27 cellular contexts compared by ENCODE assay signal in the genomic region with DNA sequence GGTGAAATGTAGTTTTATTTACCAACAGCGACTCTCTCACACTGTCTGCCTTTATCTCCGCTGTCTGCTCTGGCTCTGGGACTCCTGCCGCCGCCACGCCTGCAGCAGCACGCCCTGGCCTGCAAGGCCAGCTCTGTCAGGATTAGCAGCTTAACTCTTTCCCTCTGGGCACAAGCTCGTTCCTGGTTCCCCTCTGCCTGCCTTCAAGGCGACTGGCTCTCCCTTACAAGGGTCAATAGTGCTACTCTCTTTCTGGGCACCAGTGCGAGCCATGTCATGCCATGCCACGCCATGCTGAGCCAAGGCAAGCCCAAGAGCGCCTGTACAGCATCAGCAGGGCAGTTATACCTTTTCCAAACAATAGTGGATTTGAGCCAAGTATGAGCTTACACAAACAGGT. TPM values are rescaled to one million over a fixed set of nuclear protein-coding genes. Genes with fewer than 3 reads are reported as not detected.
DNase-seq lines count a peak whose midpoint lies in the region; ATAC-seq, FAIRE-seq and TF ChIP-seq lines count a peak whose summit lies in the region.
"Had no signal": no experiment of that assay in that cellular context is flagged by ENCODE, and none has a peak within 500 bp of the region (broad histone marks: within the 10 kb centered on the region; RNA-seq: fewer than 3 reads in every experiment).

No MANE protein-coding gene starts in this region.

- H4K8ac ChIP-seq in H1 (ENCODE audit: extremely low read depth, insufficient read depth, low read length) (no peak overlapping the region), mesendoderm (ENCODE audit: low read depth, low read length) (no peak overlapping the region)

- no peak overlapping the region for H2BK120ac ChIP-seq in H1 (replicated peaks; ENCODE audit: low read depth, low read length)
- no peak overlapping the region for H2BK120ac ChIP-seq in mesendoderm (ENCODE audit: low read depth, low read length)

- H3K9me3 ChIP-seq in H1 (ENCODE audit: insufficient read depth in 2 of 2, low read depth in 1 of 2, low read length in 1 of 2) (no peaks in the 10 kb centered on the region), suprapubic skin (no peaks in the 10 kb centered on the region)
- H3K9me3 ChIP-seq: body of pancreas, colonic mucosa, upper lobe of left lung had no signal

- 78% methylated on average over 11 of the region's 11 CpGs; no CpG with 5 or more reads in 1 of the 2 experiments for WGBS in H1 (ENCODE audit: extremely low coverage in 1 of 2, insufficient coverage in 1 of 2, insufficient read length in 1 of 2, insufficient replicate concordance in 2 of 2, low coverage in 1 of 2, low lambda C conversion rate in 2 of 2, missing lambda C conversion rate in 1 of 2), 2 experiments
- WGBS in mesendoderm (ENCODE audit: extremely low coverage, insufficient coverage, low lambda C conversion rate): no CpG with 5 or more reads among the region's 11 CpGs
- 50% methylated on average over 11 of the region's 11 CpGs for WGBS in suprapubic skin

- no peak for FAIRE-seq in H1 (lab: Jason Lieb, UNC)
- FAIRE-seq: A204.1, TTC549 had no signal

- no peaks in the 10 kb centered on the region for H4K20me1 ChIP-seq in H1 (replicated peaks in 1 of 2; ENCODE audit: control insufficient read depth in 1 of 2, insufficient read depth in 2 of 2, low read length in 2 of 2)

- H2AFZ ChIP-seq in H1 (ENCODE audit: low read length): 0 out of 2 replicates have a peak overlapping the region, but pooled peaks have one; percentile 17

- H3K27me3 ChIP-seq in H1 (replicated peaks in 1 of 4; ENCODE audit: control insufficient read depth in 3 of 4, extremely low read depth in 1 of 4, insufficient read depth in 3 of 4, low read length in 3 of 4) (no peaks in the 10 kb centered on the region), mesendoderm (ENCODE audit: insufficient read depth, low read length, poor library complexity) (no peaks in the 10 kb centered on the region), suprapubic skin (no peaks in the 10 kb centered on the region)
- H3K27me3 ChIP-seq: body of pancreas, colonic mucosa, upper lobe of left lung had no signal

- no peak overlapping the region for H3K23ac ChIP-seq in H1 (ENCODE audit: insufficient read length)
- no peak overlapping the region for H3K23ac ChIP-seq in mesendoderm (ENCODE audit: low read length)

- H3K27ac ChIP-seq in H1 (ENCODE audit: low read depth, low read length): no peak overlapping the region
- H3K27ac ChIP-seq in mesendoderm (ENCODE audit: low read depth, low read length): no peak overlapping the region
- H3K27ac ChIP-seq in suprapubic skin: peak overlapping the region; percentile 94
- H3K27ac ChIP-seq: body of pancreas, colonic mucosa, upper lobe of left lung had no signal

- H3K4me3 Mint-ChIP-seq in activated naive CD8-positive, alpha-beta T cell: no peak overlapping the region
- H3K4me3 Mint-ChIP-seq in activated naive CD8-positive, alpha-beta T cell treated with anti-CD3 and anti-CD28 coated beads, Interleukin-2, amount 50 U/mL, for 24 hours: no peak overlapping the region
- H3K4me3 Mint-ChIP-seq: activated CD4-positive, alpha-beta T cell treated with anti-CD3 and anti-CD28 coated beads for 36 hours; activated naive CD8-positive, alpha-beta T cell treated with anti-CD3 and anti-CD28 coated beads, Interleukin-2, amount 10 ng/mL, durations not matched to agents 7 days and 5 days; memory B cell; naive thymus-derived CD8-positive, alpha-beta T cell had no signal

- H3K36me3 Mint-ChIP-seq in activated naive CD8-positive, alpha-beta T cell: peaks cover 2% of the 10 kb centered on the region
- H3K36me3 Mint-ChIP-seq in activated naive CD8-positive, alpha-beta T cell treated with anti-CD3 and anti-CD28 coated beads, Interleukin-2, amount 50 U/mL, for 24 hours (ENCODE audit: low read depth): no peaks in the 10 kb centered on the region
- H3K36me3 Mint-ChIP-seq: memory B cell; naive thymus-derived CD8-positive, alpha-beta T cell had no signal

- no peak overlapping the region for H3K14ac ChIP-seq in H1 (ENCODE audit: insufficient read length)

- H3K18ac ChIP-seq in H1 (ENCODE audit: extremely low read depth, low read length): no peak overlapping the region
- no peak overlapping the region for H3K18ac ChIP-seq in mesendoderm (ENCODE audit: low read length)

- no peak overlapping the region for H3K4me2 ChIP-seq in H1 (ENCODE audit: insufficient read depth in 1 of 2, low read depth in 2 of 2, low read length in 2 of 2)
- no peak overlapping the region for H3K4me2 ChIP-seq in mesendoderm (ENCODE audit: low read length)

- TF ChIP-seq RAD21 in H1 (IDR thresholded peaks at IDR 0.05 in 1 of 2, conservative IDR thresholded peaks at IDR 0.05 in 1 of 2; ENCODE audit: low read depth in 2 of 2, low read length in 2 of 2): no peak

- POLR2A ChIA-PET in H1 (lab: Charles Lee; ENCODE audit: partially characterized antibody): interaction anchor here (1.2 kb wide), 1 partner anchor 37 kb away, joined by 5 read pairs; no protein-coding TSS in a partner anchor

- H4K5ac ChIP-seq in H1 (ENCODE audit: insufficient read length, low read depth, low read length): no peak overlapping the region
- H4K5ac ChIP-seq in mesendoderm (ENCODE audit: low read length): no peak overlapping the region

- peaks cover 25% of the 10 kb centered on the region for H3K4me1 Mint-ChIP-seq in activated naive CD8-positive, alpha-beta T cell (ENCODE audit: low read depth)
- peaks cover 24% of the 10 kb centered on the region for H3K4me1 Mint-ChIP-seq in activated naive CD8-positive, alpha-beta T cell treated with anti-CD3 and anti-CD28 coated beads, Interleukin-2, amount 50 U/mL, for 24 hours

- H2BK20ac ChIP-seq in H1 (ENCODE audit: low read length): no peak overlapping the region

- H3K79me1 ChIP-seq in H1 (ENCODE audit: low read depth, low read length): no peaks in the 10 kb centered on the region
- no peaks in the 10 kb centered on the region for H3K79me1 ChIP-seq in mesendoderm (ENCODE audit: low read length)

- peaks cover 0 to 6% (median 2%) of the 10 kb centered on the region in 4 experiments; a peak in 2 of 7 replicates for H3K4me1 ChIP-seq in H1 (replicated peaks in 1 of 4; ENCODE audit: control insufficient read depth in 3 of 4, insufficient read depth in 4 of 4, low read length in 3 of 4)
- peaks cover 2% of the 10 kb centered on the region for H3K4me1 ChIP-seq in mesendoderm (ENCODE audit: control insufficient read depth, low read depth, low read length)
- H3K4me1 ChIP-seq in suprapubic skin: peaks cover 28% of the 10 kb centered on the region
- H3K4me1 ChIP-seq: body of pancreas, colonic mucosa had no signal

- TF ChIP-seq EP300 in H1 (IDR thresholded peaks at IDR 0.05; ENCODE audit: borderline replicate concordance in 1 of 2, low read depth in 2 of 2, low read length in 2 of 2) (no peak), suprapubic skin (IDR thresholded peaks at IDR 0.05) (no peak)

- H3K79me2 ChIP-seq in H1 (ENCODE audit: control insufficient read depth in 1 of 2, insufficient read depth in 2 of 2, low read length in 2 of 2) (no peaks in the 10 kb centered on the region), mesendoderm (ENCODE audit: control insufficient read depth, insufficient read depth, low read length) (no peaks in the 10 kb centered on the region)

- no peak for TF ChIP-seq POLR2A in H1 (IDR thresholded peaks at IDR 0.05; ENCODE audit: control extremely low read depth in 1 of 2, low read depth in 2 of 2, low read length in 2 of 2)
- TF ChIP-seq POLR2A in suprapubic skin (IDR thresholded peaks at IDR 0.05): no peak

- H2AK5ac ChIP-seq in H1 (ENCODE audit: low read depth, low read length): no peak overlapping the region
- no peak overlapping the region for H2AK5ac ChIP-seq in mesendoderm (ENCODE audit: low read length)

- H3K4ac ChIP-seq in H1 (replicated peaks; ENCODE audit: insufficient read length, low read depth, low read length) (no peak overlapping the region), mesendoderm (ENCODE audit: low read depth, low read length) (no peak overlapping the region)

- H2BK12ac ChIP-seq in H1 (ENCODE audit: low read depth, low read length): no peak overlapping the region

- H3K36me3 ChIP-seq in H1 (ENCODE audit: control insufficient read depth in 2 of 4, insufficient read depth in 4 of 4, low read length in 3 of 4) (no peaks in the 10 kb centered on the region), mesendoderm (ENCODE audit: control insufficient read depth, insufficient read depth, low read length) (no peaks in the 10 kb centered on the region), suprapubic skin (no peaks in the 10 kb centered on the region)
- H3K36me3 ChIP-seq: colonic mucosa, upper lobe of left lung had no signal

- DNase-seq in activated naive CD8-positive, alpha-beta T cell treated with anti-CD3 and anti-CD28 coated beads, Interleukin-2, amount 50 U/mL, for 24 hours: no peak
- DNase-seq in H1 (ENCODE audit: low read depth in 1 of 2, low spot score in 2 of 2): no peak
- peak; percentile 7 for DNase-seq in mesendoderm
- DNase-seq in suprapubic skin (ENCODE audit: low spot score in 2 of 2): no peak
- no peak for DNase-seq in activated T-cell treated with anti-CD3 and anti-CD28 coated beads, Interleukin-2, amount 50 U/mL, for 48 hours
- no peak for DNase-seq in globus pallidus (ENCODE audit: low spot score)
- no peak for DNase-seq in GM10266 (ENCODE audit: extremely low spot score)
- DNase-seq: activated CD4-positive, alpha-beta T cell treated with anti-CD3 and anti-CD28 coated beads for 36 hours; activated naive CD8-positive, alpha-beta T cell treated with anti-CD3 and anti-CD28 coated beads, Interleukin-2, amount 10 ng/mL, durations not matched to agents 7 days and 5 days; body of pancreas; Calu3; colonic mucosa; foreskin fibroblast; kidney glomerular epithelial cell; naive thymus-derived CD8-positive, alpha-beta T cell; NCI-H146; NCI-H2171 treated with DMSO at 0.1 percent for 48 hours; SIG-M5; stimulated activated CD4-positive, alpha-beta T cell treated with anti-CD3 and anti-CD28 coated beads, Interleukin-4, amount 100 ng/mL, for 1 hour had no signal

- CTCF ChIA-PET in H1 (lab: Charles Lee; ENCODE audit: partially characterized antibody): interaction anchor here (1.0 to 1.5 kb wide), 4 partner anchors 8 to 130 kb away, joined by 3 to 6 read pairs (median 4); a partner anchor contains a TSS

- H2BK5ac ChIP-seq in H1 (ENCODE audit: low read depth, low read length): no peak overlapping the region
- H2BK5ac ChIP-seq in mesendoderm (ENCODE audit: low read length): no peak overlapping the region

- H2BK15ac ChIP-seq in H1 (ENCODE audit: low read length): 0 out of 2 replicates have a peak overlapping the region, but pooled peaks have one; percentile 65
- H2BK15ac ChIP-seq in mesendoderm (replicated peaks; ENCODE audit: low read depth): no peak overlapping the region

- no peak for TF ChIP-seq CTCF in H1 (IDR thresholded peaks at IDR 0.05; ENCODE audit: control extremely low read depth in 1 of 3, insufficient read depth in 1 of 3, low read depth in 1 of 3, low read length in 3 of 3)
- TF ChIP-seq CTCF in suprapubic skin (IDR thresholded peaks at IDR 0.05): no peak
- TF ChIP-seq CTCF in GM10266 (IDR thresholded peaks at IDR 0.05; ENCODE audit: control insufficient read depth, insufficient read depth, low read depth, missing control alignments): no peak

- ATAC-seq in activated naive CD8-positive, alpha-beta T cell treated with anti-CD3 and anti-CD28 coated beads, Interleukin-2, amount 50 U/mL, for 24 hours: no peak
- ATAC-seq: body of pancreas; naive thymus-derived CD8-positive, alpha-beta T cell had no signal

- H3K4me3 ChIP-seq in H1 (ENCODE audit: extremely low read depth in 1 of 4, insufficient read depth in 2 of 4, low read depth in 3 of 4, low read length in 4 of 4) (no peak overlapping the region), mesendoderm (ENCODE audit: low read length) (no peak overlapping the region), suprapubic skin (peak overlapping the region; percentile 16)
- H3K4me3 ChIP-seq: body of pancreas, colonic mucosa, upper lobe of left lung had no signal

- H3K27ac Mint-ChIP-seq in activated naive CD8-positive, alpha-beta T cell: peak overlapping the region; percentile 54
- H3K27ac Mint-ChIP-seq in activated naive CD8-positive, alpha-beta T cell treated with anti-CD3 and anti-CD28 coated beads, Interleukin-2, amount 50 U/mL, for 24 hours: no peak overlapping the region
- H3K27ac Mint-ChIP-seq: activated CD4-positive, alpha-beta T cell treated with anti-CD3 and anti-CD28 coated beads for 36 hours; activated naive CD8-positive, alpha-beta T cell treated with anti-CD3 and anti-CD28 coated beads, Interleukin-2, amount 10 ng/mL, durations not matched to agents 7 days and 5 days; memory B cell had no signal

- H3K9ac ChIP-seq in H1 (replicated peaks in 1 of 4; ENCODE audit: extremely low read depth in 1 of 4, low read depth in 3 of 4, low read length in 3 of 4) (no peak overlapping the region), mesendoderm (ENCODE audit: low read length) (no peak overlapping the region)

- no peak overlapping the region for H3K56ac ChIP-seq in H1 (replicated peaks; ENCODE audit: insufficient read length, low read depth, low read length)
- H3K56ac ChIP-seq in mesendoderm (ENCODE audit: low read length): no peak overlapping the region

- no peaks in the 10 kb centered on the region for H3K23me2 ChIP-seq in H1 (ENCODE audit: low read depth, low read length)

- no peak overlapping the region for H4K91ac ChIP-seq in H1 (replicated peaks; ENCODE audit: insufficient read length, low read length)

- no peaks in the 10 kb centered on the region for H3K27me3 Mint-ChIP-seq in activated naive CD8-positive, alpha-beta T cell
- no peaks in the 10 kb centered on the region for H3K27me3 Mint-ChIP-seq in activated naive CD8-positive, alpha-beta T cell treated with anti-CD3 and anti-CD28 coated beads, Interleukin-2, amount 50 U/mL, for 24 hours
- H3K27me3 Mint-ChIP-seq: activated CD4-positive, alpha-beta T cell treated with anti-CD3 and anti-CD28 coated beads for 36 hours; activated naive CD8-positive, alpha-beta T cell treated with anti-CD3 and anti-CD28 coated beads, Interleukin-2, amount 10 ng/mL, durations not matched to agents 7 days and 5 days; memory B cell; naive thymus-derived CD8-positive, alpha-beta T cell had no signal

- no peaks in the 10 kb centered on the region for H3K9me3 Mint-ChIP-seq in activated naive CD8-positive, alpha-beta T cell (ENCODE audit: low read depth)
- no peaks in the 10 kb centered on the region for H3K9me3 Mint-ChIP-seq in activated naive CD8-positive, alpha-beta T cell treated with anti-CD3 and anti-CD28 coated beads, Interleukin-2, amount 50 U/mL, for 24 hours
- H3K9me3 Mint-ChIP-seq: memory B cell; naive thymus-derived CD8-positive, alpha-beta T cell had no signal

RNA-seq across cellular contexts. Expression of a gene that starts 3.6 kb away (rescaled TPM):
- total RNA-seq in H1 (2021; fragmentation: NEBNext Ultra II Directional; extraction: Animal tissue kit (Norgen Biotek cat#: 25700)): not detected in 2 replicates
- polyA plus RNA-seq in H1 (2011; rRNA removed): not detected in 2 replicates
- not detected for polyA plus RNA-seq in H1 (2011; cell fraction: cytosol; rRNA removed)
- polyA plus RNA-seq in H1 (2011; cell fraction: nucleus; rRNA removed): not detected
- polyA plus RNA-seq in H1 (2012, experiment 1 of 2): not detected in 4 replicates
- polyA plus RNA-seq in H1 (2012, experiment 2 of 2): not detected
- polyA plus RNA-seq in H1 (2013, experiment 1 of 2): not detected
- polyA plus RNA-seq in H1 (2013, experiment 2 of 2): 0.07 TPM
- polyA minus RNA-seq in H1 (2011; rRNA and poly(A)+ RNA removed): not detected in 2 replicates
- not detected for polyA minus RNA-seq in H1 (2011; cell fraction: cytosol; rRNA and poly(A)+ RNA removed)
- not detected for polyA minus RNA-seq in H1 (2011; cell fraction: nucleus; rRNA and poly(A)+ RNA removed)
- polyA plus RNA-seq in mesendoderm (2013, experiment 1 of 2): not detected
- not detected for polyA plus RNA-seq in mesendoderm (2013, experiment 2 of 2)
- total RNA-seq in suprapubic skin: 10 to 100 TPM; 41.9 to 81.2 (median 53.5) TPM
- total RNA-seq: Calu3 had no signal

RNA-seq across cellular contexts. Expression of a gene that starts 8.5 kb away (rescaled TPM):
- not detected in 2 replicates for total RNA-seq in H1 (2021; fragmentation: NEBNext Ultra II Directional; extraction: Animal tissue kit (Norgen Biotek cat#: 25700))
- polyA plus RNA-seq in H1 (2011; rRNA removed): not detected in 2 replicates
- not detected for polyA plus RNA-seq in H1 (2011; cell fraction: cytosol; rRNA removed)
- polyA plus RNA-seq in H1 (2011; cell fraction: nucleus; rRNA removed): not detected
- not detected in 4 replicates for polyA plus RNA-seq in H1 (2012, experiment 1 of 2)
- polyA plus RNA-seq in H1 (2012, experiment 2 of 2): not detected
- polyA plus RNA-seq in H1 (2013, experiment 1 of 2): not detected
- not detected for polyA plus RNA-seq in H1 (2013, experiment 2 of 2)
- polyA minus RNA-seq in H1 (2011; rRNA and poly(A)+ RNA removed): not detected in 2 replicates
- not detected for polyA minus RNA-seq in H1 (2011; cell fraction: cytosol; rRNA and poly(A)+ RNA removed)
- not detected for polyA minus RNA-seq in H1 (2011; cell fraction: nucleus; rRNA and poly(A)+ RNA removed)
- polyA plus RNA-seq in mesendoderm (2013, experiment 1 of 2): not detected
- not detected for polyA plus RNA-seq in mesendoderm (2013, experiment 2 of 2)
- total RNA-seq in suprapubic skin: not detected
- total RNA-seq: activated CD4-positive, alpha-beta T cell treated with anti-CD3 and anti-CD28 coated beads for 36 hours; body of pancreas; Calu3; colonic mucosa; M059J; naive thymus-derived CD8-positive, alpha-beta T cell; OCI-LY7; upper lobe of left lung had no signal
- polyA plus RNA-seq: BJ; naive thymus-derived CD8-positive, alpha-beta T cell had no signal

RNA-seq across cellular contexts. Expression of a gene that starts 45.5 kb away (rescaled TPM):
- total RNA-seq in H1 (2021; fragmentation: NEBNext Ultra II Directional; extraction: Animal tissue kit (Norgen Biotek cat#: 25700)): not detected in 2 replicates
- polyA plus RNA-seq in H1 (2011; rRNA removed): not detected in 2 replicates
- polyA plus RNA-seq in H1 (2011; cell fraction: cytosol; rRNA removed): not detected
- polyA plus RNA-seq in H1 (2011; cell fraction: nucleus; rRNA removed): not detected
- polyA plus RNA-seq in H1 (2012, experiment 1 of 2): not detected in 4 replicates
- polyA plus RNA-seq in H1 (2012, experiment 2 of 2): not detected
- polyA plus RNA-seq in H1 (2013, experiment 1 of 2): not detected
- polyA plus RNA-seq in H1 (2013, experiment 2 of 2): 0.09 TPM
- not detected in 2 replicates for polyA minus RNA-seq in H1 (2011; rRNA and poly(A)+ RNA removed)
- not detected for polyA minus RNA-seq in H1 (2011; cell fraction: cytosol; rRNA and poly(A)+ RNA removed)
- not detected for polyA minus RNA-seq in H1 (2011; cell fraction: nucleus; rRNA and poly(A)+ RNA removed)
- polyA plus RNA-seq in mesendoderm (2013, experiment 1 of 2): 0.04 TPM
- polyA plus RNA-seq in mesendoderm (2013, experiment 2 of 2): not detected
- total RNA-seq in suprapubic skin: not detected
- total RNA-seq: activated CD4-positive, alpha-beta T cell treated with anti-CD3 and anti-CD28 coated beads for 36 hours; body of pancreas; Calu3; OCI-LY7 had no signal
- polyA plus RNA-seq: BJ had no signal

RNA-seq across cellular contexts. Expression of a gene that starts 59.4 kb away (rescaled TPM):
- total RNA-seq in H1 (2021; fragmentation: NEBNext Ultra II Directional; extraction: Animal tissue kit (Norgen Biotek cat#: 25700)): 2.8 and 3.7 TPM in 2 replicates
- polyA plus RNA-seq in H1 (2011; rRNA removed): 0.24 and 0.63 TPM in 2 replicates
- polyA plus RNA-seq in H1 (2011; cell fraction: cytosol; rRNA removed): 0.54 TPM
- 3.1 TPM for polyA plus RNA-seq in H1 (2011; cell fraction: nucleus; rRNA removed)
- polyA plus RNA-seq in H1 (2012, experiment 1 of 2): 2.2 to 4.9 TPM (median 3.1 TPM) in 4 replicates
- not detected for polyA plus RNA-seq in H1 (2012, experiment 2 of 2)
- 0.12 TPM for polyA plus RNA-seq in H1 (2013, experiment 1 of 2)
- polyA plus RNA-seq in H1 (2013, experiment 2 of 2): 0.11 TPM
- 1.4 and 4.3 TPM in 2 replicates for polyA minus RNA-seq in H1 (2011; rRNA and poly(A)+ RNA removed)
- polyA minus RNA-seq in H1 (2011; cell fraction: cytosol; rRNA and poly(A)+ RNA removed): 2.3 TPM
- polyA minus RNA-seq in H1 (2011; cell fraction: nucleus; rRNA and poly(A)+ RNA removed): 11.7 TPM
- not detected for polyA plus RNA-seq in mesendoderm (2013, experiment 1 of 2)
- polyA plus RNA-seq in mesendoderm (2013, experiment 2 of 2): 0.10 TPM
- 10 to 100 TPM; 35.7 to 68.5 (median 60.8) TPM for total RNA-seq in suprapubic skin
- total RNA-seq: activated CD4-positive, alpha-beta T cell treated with anti-CD3 and anti-CD28 coated beads for 36 hours; activated naive CD8-positive, alpha-beta T cell treated with anti-CD3 and anti-CD28 coated beads, Interleukin-2, amount 10 ng/mL, durations not matched to agents 7 days and 5 days; body of pancreas; Calu3; colonic mucosa; M059J; naive thymus-derived CD8-positive, alpha-beta T cell; OCI-LY7; upper lobe of left lung had no signal
- polyA plus RNA-seq: BJ; naive thymus-derived CD8-positive, alpha-beta T cell had no signal

Comparison
In these comparisons a context has a peak if more than half of its experiments do, and no peak if none do; other contexts are left out.
1. RNA of a gene that starts 3.6 kb away (total RNA-seq): 41.9 to 81.2 TPM in suprapubic skin; not detected in H1; every median in the first group is over 10 times any median in the second.